ENCODE assay signal across 27 cellular contexts in the genomic region with DNA sequence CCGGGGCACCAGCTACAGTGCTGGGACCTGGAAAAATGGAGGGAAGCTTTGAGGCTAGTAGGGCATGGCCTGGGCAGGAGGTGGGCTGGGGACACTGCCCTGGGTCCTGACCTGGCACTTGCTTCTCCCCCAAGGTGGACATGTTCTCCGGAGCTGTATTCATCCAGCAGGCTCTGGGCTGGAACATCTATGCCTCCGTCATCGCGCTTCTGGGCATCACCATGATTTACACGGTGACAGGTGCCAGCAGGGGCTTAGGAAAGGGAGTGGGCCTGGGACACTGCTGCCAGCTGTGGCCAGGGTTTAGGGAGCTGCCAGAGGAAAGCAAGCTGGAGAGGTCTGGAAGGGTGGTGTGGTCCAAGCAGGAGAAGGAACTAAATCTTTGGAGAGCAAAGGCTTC. TPM values are rescaled to one million over a fixed set of nuclear protein-coding genes. Genes with fewer than 3 reads are reported as not detected.
A peak's percentile ranks its signal among the peaks of the same experiment; 100 is the strongest.
DNase-seq lines count a peak whose midpoint lies in the region; TF ChIP-seq lines count a peak whose summit lies in the region.
"Had no signal": no experiment of that assay in that cellular context is flagged by ENCODE, and none has a peak within 500 bp of the region (broad histone marks: within the 10 kb centered on the region; RNA-seq: fewer than 3 reads in every experiment).

No MANE protein-coding gene starts in this region.

- peak overlapping the region; percentile 53 for H3K4me3 Mint-ChIP-seq in T-helper 1 cell treated with Interleukin-12 subunit alpha and Interleukin-12 subunit beta and Interleukin-4 antibody, amounts not matched to agents 30 μg/mL and 1 μg/mL, for 36 hours
- H3K4me3 Mint-ChIP-seq in Calu3 (ENCODE audit: low read depth, unreplicated experiment) (peak overlapping the region; percentile 92), immature natural killer cell (peak overlapping the region; percentile 30 to 90 (median 85))

- H3K9me3 Mint-ChIP-seq in T-helper 1 cell treated with Interleukin-12 subunit alpha and Interleukin-12 subunit beta and Interleukin-4 antibody, amounts not matched to agents 30 μg/mL and 1 μg/mL, for 36 hours, result no peaks in the 10 kb centered on the region
- H3K9me3 Mint-ChIP-seq in Calu3 (ENCODE audit: low read depth, unreplicated experiment) (no peaks in the 10 kb centered on the region), immature natural killer cell (peaks cover 0 to 2% (median 0%) of the 10 kb centered on the region in 6 donors)

- no peak overlapping the region for H3K27ac Mint-ChIP-seq in T-helper 1 cell treated with Interleukin-12 subunit alpha and Interleukin-12 subunit beta and Interleukin-4 antibody, amounts not matched to agents 30 μg/mL and 1 μg/mL, for 36 hours
- peak overlapping the region; percentile 6 for H3K27ac Mint-ChIP-seq in Calu3 (ENCODE audit: unreplicated experiment)
- no peak overlapping the region for H3K27ac Mint-ChIP-seq in immature natural killer cell

- H3K4me1 ChIP-seq in osteoblast (ENCODE audit: insufficient read depth, low read length), result peaks cover 8% of the 10 kb centered on the region

- H3K4me3 ChIP-seq in osteoblast (ENCODE audit: insufficient read depth, low read length) (no peak overlapping the region), WERI-Rb-1 (ENCODE audit: low read depth, low read length) (no peak overlapping the region)
- H3K4me3 ChIP-seq: GM23248, tibial nerve had no signal

- no peaks in the 10 kb centered on the region for H3K79me2 ChIP-seq in osteoblast (ENCODE audit: insufficient read depth, low read length)

- no peaks in the 10 kb centered on the region for H3K9me3 ChIP-seq in osteoblast (ENCODE audit: low read depth, low read length)
- no peaks in the 10 kb centered on the region for H3K9me3 ChIP-seq in WERI-Rb-1 (ENCODE audit: severe bottlenecking)
- H3K9me3 ChIP-seq: tibial nerve had no signal

- TF ChIP-seq CTCF in Calu3 (IDR thresholded peaks at IDR 0.05; ENCODE audit: unreplicated experiment) (no peak), osteoblast (IDR thresholded peaks at IDR 0.05; ENCODE audit: extremely low read depth, low read depth, low read length) (no peak), RWPE1 (conservative IDR thresholded peaks at IDR 0.05; ENCODE audit: low read depth) (no peak), WERI-Rb-1 (IDR thresholded peaks at IDR 0.05; ENCODE audit: low read depth, low read length) (no peak)

- H3K27me3 Mint-ChIP-seq in T-helper 1 cell treated with Interleukin-12 subunit alpha and Interleukin-12 subunit beta and Interleukin-4 antibody, amounts not matched to agents 30 μg/mL and 1 μg/mL, for 36 hours (ENCODE audit: low read depth), result peaks cover 17% of the 10 kb centered on the region
- no peaks in the 10 kb centered on the region for H3K27me3 Mint-ChIP-seq in Calu3 (ENCODE audit: unreplicated experiment)
- H3K27me3 Mint-ChIP-seq in immature natural killer cell (ENCODE audit: low read depth in 3 of 3), result peaks cover 4 to 8% (median 4%) of the 10 kb centered on the region in 3 donors

- intact Hi-C loops in Calu3 (cut with micrococcal nuclease; ENCODE audit: unreplicated experiment), result loop anchor here (5.0 kb wide), 2 partner anchors 34 to 226 kb away; a partner anchor contains a TSS

- CTCF ChIA-PET in Calu3 (lab: Charles Lee), result interaction anchor here (0.5 kb wide), 1 partner anchor 173 kb away, joined by 4 read pairs; no protein-coding TSS in a partner anchor
- CTCF ChIA-PET in RWPE1 (lab: Yijun Ruan, JAX), result no interaction called here

- H3K4me1 Mint-ChIP-seq in T-helper 1 cell treated with Interleukin-12 subunit alpha and Interleukin-12 subunit beta and Interleukin-4 antibody, amounts not matched to agents 30 μg/mL and 1 μg/mL, for 36 hours (ENCODE audit: low read depth), result peaks cover 6% of the 10 kb centered on the region
- H3K4me1 Mint-ChIP-seq in Calu3 (ENCODE audit: low read depth, unreplicated experiment) (peaks cover 17% of the 10 kb centered on the region), immature natural killer cell (peaks cover 8 to 12% of the 10 kb centered on the region in 2 donors)

- peaks cover 8% of the 10 kb centered on the region for H3K36me3 Mint-ChIP-seq in T-helper 1 cell treated with Interleukin-12 subunit alpha and Interleukin-12 subunit beta and Interleukin-4 antibody, amounts not matched to agents 30 μg/mL and 1 μg/mL, for 36 hours (ENCODE audit: low read depth)
- H3K36me3 Mint-ChIP-seq in Calu3 (ENCODE audit: insufficient read depth, unreplicated experiment), result peaks cover 51% of the 10 kb centered on the region
- peaks cover 0 to 5% (median 0%) of the 10 kb centered on the region in 3 donors for H3K36me3 Mint-ChIP-seq in immature natural killer cell

- peaks cover 39% of the 10 kb centered on the region for H3K27me3 ChIP-seq in osteoblast (ENCODE audit: insufficient read depth, low read length)
- no peaks in the 10 kb centered on the region for H3K27me3 ChIP-seq in WERI-Rb-1 (ENCODE audit: insufficient read depth, low read depth, severe bottlenecking)
- H3K27me3 ChIP-seq: tibial nerve had no signal

- H4K20me1 ChIP-seq in osteoblast (ENCODE audit: insufficient read depth, low read length), result peaks cover 6% of the 10 kb centered on the region

- POLR2A ChIA-PET in RWPE1 (lab: Yijun Ruan, JAX; ENCODE audit: low non-redundant PET), result no interaction called here

- no peak overlapping the region for H3K4me2 ChIP-seq in osteoblast (ENCODE audit: insufficient read depth, low read length)

- DNase-seq in T-helper 1 cell (no peak), Calu3 (no peak), immature natural killer cell (no peak), osteoblast (ENCODE audit: insufficient read length, low spot score, missing footprints) (peak; percentile 75), RWPE1 (ENCODE audit: low spot score) (no peak), NCI-H510A (lab: John Stamatoyannopoulos, UW) (no peak), WERI-Rb-1 (no peak)
- DNase-seq: 8988T; activated CD8-positive, alpha-beta memory T cell treated with anti-CD3 and anti-CD28 coated beads, Interleukin-2, amount 50 U/mL, for 4 hours; activated gamma-delta T cell; amygdala; GM23248; head of caudate nucleus; Karpas-422; MV-4-11; NCI-H1694 treated with DMSO at 0.1 percent for 48 hours; nucleus accumbens; SIG-M5; small intestine; stimulated activated naive CD4-positive, alpha-beta T cell treated with Interleukin-2 at 50 U/mL for 16 hours had no signal

- H2AFZ ChIP-seq in osteoblast (ENCODE audit: low read length), result no peak overlapping the region
- H2AFZ ChIP-seq: GM23248 had no signal

- no TSS peak for BruUV-seq in Calu3 (replicated peaks; lab: Mats Ljungman, UMichigan)

- peaks cover 4% of the 10 kb centered on the region for H3K36me3 ChIP-seq in osteoblast (ENCODE audit: insufficient read depth, low read length)
- 0 out of 2 replicates have a peak, but pooled peaks cover 3% of the 10 kb centered on the region for H3K36me3 ChIP-seq in WERI-Rb-1

- H3K27ac ChIP-seq in osteoblast (ENCODE audit: low read depth, low read length) (no peak overlapping the region), RWPE1 (no peak overlapping the region), WERI-Rb-1 (no peak overlapping the region)
- H3K27ac ChIP-seq: GM23248, tibial nerve had no signal

RNA-seq across cellular contexts. Expression of a gene that starts 3.1 kb away (rescaled TPM):
- total RNA-seq in Calu3 (2022), result 0.54 and 1.6 TPM in 2 replicates
- 1 to 10 TPM in 1 of 3 donors, under 1 TPM in 1, not detected in 1; 0.72 to 1.9 TPM for polyA plus RNA-seq in immature natural killer cell
- not detected in 2 replicates for total RNA-seq in osteoblast
- total RNA-seq: cardiac septum; dermis microvascular lymphatic vessel endothelial cell; endothelial cell of umbilical vein; GM23248; OCI-LY7; T-helper 1 cell treated with Interleukin-12 subunit alpha and Interleukin-12 subunit beta and Interleukin-4 antibody, amounts not matched to agents 30 ng/mL and 1 ng/mL, for 36 hours; tibial nerve had no signal

RNA-seq across cellular contexts. Expression of a gene that starts 14.1 kb away (rescaled TPM):
- 14.5 and 18.7 TPM in 2 replicates for total RNA-seq in Calu3 (2022)
- under 1 TPM in 2 of 3 donors, not detected in 1; 0.32 to 0.53 TPM for polyA plus RNA-seq in immature natural killer cell
- total RNA-seq in osteoblast, result 60.1 and 70.4 TPM in 2 replicates

RNA-seq across cellular contexts. Expression of a gene that starts 22.2 kb away (rescaled TPM):
- total RNA-seq in Calu3 (2022) (96.0 and 105 TPM in 2 replicates), osteoblast (48.5 and 53.0 TPM in 2 replicates)
- 10 to 100 TPM; 18.5 to 24.3 (median 19.6) TPM for polyA plus RNA-seq in immature natural killer cell

RNA-seq across cellular contexts. Expression of a gene that starts 26.7 kb away (rescaled TPM):
- 13.2 and 13.6 TPM in 2 replicates for total RNA-seq in Calu3 (2022)
- 10 to 100 TPM; 11.1 to 16.2 (median 14.2) TPM for polyA plus RNA-seq in immature natural killer cell
- total RNA-seq in osteoblast, result 10.6 and 12.7 TPM in 2 replicates

RNA-seq across cellular contexts. Expression of a gene that starts 41.7 kb away (rescaled TPM):
- total RNA-seq in Calu3 (2022), result not detected in 2 replicates
- polyA plus RNA-seq in immature natural killer cell, result 1 to 10 TPM in 1 of 3 donors, not detected in 2; 1.8 TPM
- total RNA-seq in osteoblast, result not detected in 2 replicates
- total RNA-seq: dermis microvascular lymphatic vessel endothelial cell; endothelial cell of umbilical vein; GM23248; OCI-LY7; T-helper 1 cell treated with Interleukin-12 subunit alpha and Interleukin-12 subunit beta and Interleukin-4 antibody, amounts not matched to agents 30 ng/mL and 1 ng/mL, for 36 hours; tibial nerve had no signal
- polyA plus RNA-seq: endothelial cell of umbilical vein, GM23248, small intestine had no signal
